In the genomic region with DNA sequence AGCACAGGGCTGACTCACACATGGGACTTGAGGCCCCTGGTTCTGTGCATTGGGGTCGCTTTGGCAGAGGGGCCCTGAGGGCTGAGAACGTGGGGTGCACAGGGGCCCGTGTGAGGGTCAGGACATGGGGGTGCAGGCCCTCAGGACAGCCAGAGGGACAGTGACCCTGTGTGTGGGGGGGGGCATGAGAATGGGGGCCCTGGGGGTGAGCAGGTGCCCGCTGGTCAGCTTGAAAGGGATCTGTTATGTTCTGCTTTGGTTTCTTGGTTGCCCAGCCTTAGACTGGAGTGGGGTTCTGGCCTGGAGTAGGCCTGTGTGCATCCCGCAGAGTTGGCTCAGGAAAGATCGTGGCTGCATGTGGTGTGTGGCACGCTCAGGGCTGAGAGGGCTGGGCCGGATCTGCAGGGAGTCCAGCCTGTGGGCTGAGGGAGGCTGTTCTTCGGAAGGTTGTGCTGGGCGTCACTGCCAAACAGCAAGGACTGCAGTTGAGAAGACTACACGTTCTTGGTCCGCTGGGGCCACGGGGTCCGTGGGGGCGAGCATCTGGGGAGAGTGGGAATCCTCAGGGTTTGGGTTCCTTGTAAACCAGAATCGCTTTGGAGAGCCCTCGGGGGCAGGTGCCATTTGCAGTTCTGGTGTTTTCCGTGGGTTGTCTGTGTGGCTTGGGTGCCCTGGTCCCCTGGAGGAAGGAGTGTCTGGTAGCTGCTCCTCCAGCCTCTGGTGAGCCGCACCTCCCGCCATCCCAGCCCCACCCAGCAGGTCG, we compare ENCODE assay signal across 20 cellular contexts. TPM values are rescaled to one million over a fixed set of nuclear protein-coding genes. Genes with fewer than 3 reads are reported as not detected.
A peak's percentile ranks its signal among the peaks of the same experiment; 100 is the strongest.
DNase-seq lines count a peak whose midpoint lies in the region; ATAC-seq and TF ChIP-seq lines count a peak whose summit lies in the region.
"Had no signal": no experiment of that assay in that cellular context is flagged by ENCODE, and none has a peak within 500 bp of the region (broad histone marks: within the 10 kb centered on the region; RNA-seq: fewer than 3 reads in every experiment).

No MANE protein-coding gene starts in this region.

- no peak overlapping the region for H2AFZ ChIP-seq in neural progenitor cell (replicated peaks)

- TF ChIP-seq POLR2A in tibial nerve (IDR thresholded peaks at IDR 0.05), result no peak

- H3K9me3 ChIP-seq in RWPE2 (ENCODE audit: severe bottlenecking) (peaks cover 3% of the 10 kb centered on the region), neural progenitor cell (ENCODE audit: low read depth) (no peaks in the 10 kb centered on the region), tibial nerve (no peaks in the 10 kb centered on the region)
- H3K9me3 ChIP-seq: esophagus muscularis mucosa had no signal

- ATAC-seq in RWPE2 (ENCODE audit: low read depth), result no peak
- ATAC-seq: Panc1 had no signal

- CTCF ChIA-PET in activated CD4-positive, alpha-beta T cell treated with anti-CD3 and anti-CD28 coated beads, Interleukin-2, amount 10 ng/mL, durations not matched to agents 7 days and 5 days (lab: Charles Lee), result interaction anchor here (1.0 to 1.1 kb wide), 2 partner anchors 15 to 32 kb away, joined by 3 read pairs; a partner anchor contains a TSS

- TF ChIP-seq CTCF in RWPE2 (IDR thresholded peaks at IDR 0.05; ENCODE audit: poor library complexity, severe bottlenecking) (no peak), choroid plexus epithelial cell (conservative IDR thresholded peaks at IDR 0.05; ENCODE audit: low read depth, low read length) (no peak), neural progenitor cell (IDR thresholded peaks at IDR 0.05) (no peak), tibial nerve (IDR thresholded peaks at IDR 0.05) (no peak)

- H3K4me1 ChIP-seq in RWPE2 (ENCODE audit: insufficient read depth, poor library complexity, severe bottlenecking) (peaks cover 19% of the 10 kb centered on the region), neural progenitor cell (no peaks in the 10 kb centered on the region), tibial nerve (peaks cover 0 to 17% (median 0%) of the 10 kb centered on the region in 4 donors)

- H3K27ac ChIP-seq in RWPE2 (ENCODE audit: poor library complexity, severe bottlenecking) (peak overlapping the region; percentile 99), neural progenitor cell (no peak overlapping the region), tibial nerve (no peak overlapping the region)
- H3K27ac ChIP-seq: esophagus muscularis mucosa, KMS-11, VCaP had no signal

- no peaks in the 10 kb centered on the region for H3K79me2 ChIP-seq in neural progenitor cell (ENCODE audit: low read depth)

- H3K36me3 ChIP-seq in RWPE2 (ENCODE audit: low read depth) (peaks cover 63% of the 10 kb centered on the region), neural progenitor cell (no peaks in the 10 kb centered on the region), tibial nerve (peaks cover 0 to 91% (median 5%) of the 10 kb centered on the region in 3 donors)

- H3F3A ChIP-seq in neural progenitor cell (ENCODE audit: low read depth), result no peaks in the 10 kb centered on the region

- H3K36me3 Mint-ChIP-seq in activated CD4-positive, alpha-beta T cell treated with anti-CD3 and anti-CD28 coated beads, Interleukin-2, amount 10 ng/mL, durations not matched to agents 7 days and 5 days (ENCODE audit: low read depth), result peaks cover 63% of the 10 kb centered on the region
- peaks cover 19% of the 10 kb centered on the region for H3K36me3 Mint-ChIP-seq in neural progenitor cell

- POLR2A ChIA-PET in activated CD4-positive, alpha-beta T cell treated with anti-CD3 and anti-CD28 coated beads, Interleukin-2, amount 10 ng/mL, durations not matched to agents 7 days and 5 days (lab: Charles Lee), result no interaction called here

- WGBS in tibial nerve, 2 donors, result 82 to 87% methylated on average over 21 of the region's 21 CpGs

- H3K4me3 ChIP-seq in RWPE2 (ENCODE audit: severe bottlenecking), result no peak overlapping the region
- no peak overlapping the region for H3K4me3 ChIP-seq in choroid plexus epithelial cell (ENCODE audit: low read depth, low read length)
- no peak overlapping the region for H3K4me3 ChIP-seq in neural progenitor cell
- no peak overlapping the region for H3K4me3 ChIP-seq in tibial nerve
- H3K4me3 ChIP-seq: BLaER1 treated with 17β-estradiol and CSF1 and Interleukin-3, amounts not matched to agents 10 nM and 100 nM; dorsolateral prefrontal cortex; esophagus muscularis mucosa had no signal

- H3K9ac ChIP-seq in neural progenitor cell, result no peak overlapping the region
- H3K9ac ChIP-seq: KMS-11 had no signal

- no peak for TF ChIP-seq EP300 in tibial nerve (IDR thresholded peaks at IDR 0.05)

- peaks cover 61% of the 10 kb centered on the region for H3K4me1 Mint-ChIP-seq in activated CD4-positive, alpha-beta T cell treated with anti-CD3 and anti-CD28 coated beads, Interleukin-2, amount 10 ng/mL, durations not matched to agents 7 days and 5 days
- peaks cover 2% of the 10 kb centered on the region for H3K4me1 Mint-ChIP-seq in neural progenitor cell

- peak overlapping the region; percentile 60 for H3K27ac Mint-ChIP-seq in activated CD4-positive, alpha-beta T cell treated with anti-CD3 and anti-CD28 coated beads, Interleukin-2, amount 10 ng/mL, durations not matched to agents 7 days and 5 days
- H3K27ac Mint-ChIP-seq in neural progenitor cell, result peak overlapping the region; percentile 94

- no peak overlapping the region for H3K4me2 ChIP-seq in neural progenitor cell
- H3K4me2 ChIP-seq: KMS-11 had no signal

- H3K27me3 ChIP-seq in RWPE2 (ENCODE audit: insufficient read depth, poor library complexity, severe bottlenecking) (no peaks in the 10 kb centered on the region), neural progenitor cell (no peaks in the 10 kb centered on the region), tibial nerve (no peaks in the 10 kb centered on the region)
- H3K27me3 ChIP-seq: BLaER1 treated with 17β-estradiol and CSF1 and Interleukin-3, amounts not matched to agents 10 nM and 100 nM; dorsolateral prefrontal cortex; esophagus muscularis mucosa had no signal

- no peak overlapping the region for H3K4me3 Mint-ChIP-seq in activated CD4-positive, alpha-beta T cell treated with anti-CD3 and anti-CD28 coated beads, Interleukin-2, amount 10 ng/mL, durations not matched to agents 7 days and 5 days
- no peak overlapping the region for H3K4me3 Mint-ChIP-seq in neural progenitor cell

- H3K27me3 Mint-ChIP-seq in activated CD4-positive, alpha-beta T cell treated with anti-CD3 and anti-CD28 coated beads, Interleukin-2, amount 10 ng/mL, durations not matched to agents 7 days and 5 days, result no peaks in the 10 kb centered on the region
- H3K27me3 Mint-ChIP-seq in neural progenitor cell (ENCODE audit: insufficient read depth, low read depth), result peaks cover 2% of the 10 kb centered on the region
- H3K27me3 Mint-ChIP-seq: naive B cell had no signal

- DNase-seq in activated CD4-positive, alpha-beta T cell treated with anti-CD3 and anti-CD28 coated beads, Interleukin-2, amount 10 ng/mL, durations not matched to agents 7 days and 5 days, result no peak
- DNase-seq in activated CD4-positive, alpha-beta T cell treated with anti-CD3 and anti-CD28 coated beads, Interleukin-2, amount 50 U/mL, for 4 hours, result no peak
- DNase-seq in RWPE2 (ENCODE audit: low spot score), result no peak
- DNase-seq in choroid plexus epithelial cell (ENCODE audit: low read depth), result peak; percentile 22
- DNase-seq in neural progenitor cell (ENCODE audit: low spot score), result no peak
- no peak for DNase-seq in dedifferentiated amniotic fluid mesenchymal stem cell (ENCODE audit: extremely low spot score)
- DNase-seq in tibial nerve (ENCODE audit: low spot score in 2 of 2), result no peak
- no peak for DNase-seq in COLO829 (ENCODE audit: low spot score)
- DNase-seq: activated gamma-delta T cell, head of caudate nucleus, mammary epithelial cell, naive B cell, NCI-H1092 treated with DMSO at 0.1 percent for 48 hours, NCI-H2107 had no signal

- H4K20me1 ChIP-seq in neural progenitor cell (ENCODE audit: low read depth), result peaks cover 4% of the 10 kb centered on the region

- H3K9me3 Mint-ChIP-seq in activated CD4-positive, alpha-beta T cell treated with anti-CD3 and anti-CD28 coated beads, Interleukin-2, amount 10 ng/mL, durations not matched to agents 7 days and 5 days, result no peaks in the 10 kb centered on the region
- no peaks in the 10 kb centered on the region for H3K9me3 Mint-ChIP-seq in neural progenitor cell
- H3K9me3 Mint-ChIP-seq: naive B cell had no signal

RNA-seq across cellular contexts. Expression of a gene that starts 15.2 kb away (rescaled TPM):
- total RNA-seq in activated CD4-positive, alpha-beta T cell treated with anti-CD3 and anti-CD28 coated beads, Interleukin-2, amount 10 ng/mL, durations not matched to agents 7 days and 5 days, result 10 to 100 TPM; 19.1 to 23.0 TPM
- total RNA-seq in neural progenitor cell (ENCODE audit: low replicate concordance) (10.9 and 19.2 TPM in 2 replicates), tibial nerve (10 to 100 TPM; 29.8 to 72.0 (median 30.4) TPM)

RNA-seq across cellular contexts. Expression of a gene that starts 42.1 kb away (rescaled TPM):
- 10 to 100 TPM; 63.8 to 69.0 TPM for total RNA-seq in activated CD4-positive, alpha-beta T cell treated with anti-CD3 and anti-CD28 coated beads, Interleukin-2, amount 10 ng/mL, durations not matched to agents 7 days and 5 days
- 38.2 and 68.6 TPM in 2 replicates for total RNA-seq in neural progenitor cell (ENCODE audit: low replicate concordance)
- 100 to 1,000 TPM in 1 of 4 donors, 10 to 100 TPM in 3; 66.2 to 140 (median 83.2) TPM for total RNA-seq in tibial nerve
